ENCODE assay signal across 1 cellular context in genomic region chr10:13092446-13093102, GRCh38.
TF ChIP-seq lines count a peak whose summit lies in the region.

No MANE protein-coding gene starts in this region.

TF ChIP-seq in HepG2, 621 proteins besides CTCF, POLR2A, EP300 and RAD21:
- TF ChIP-seq HMG20A (CRISPR knock-in tag; IDR thresholded peaks at IDR 0.05; ENCODE audit: borderline replicate concordance) (no peak), ZNF850 (CRISPR knock-in tag; conservative IDR thresholded peaks at IDR 0.05) (no peak)
TF ChIP-seq in HepG2: peak in this region for 0.
